25 cellular contexts compared by ENCODE assay signal in the genomic region with DNA sequence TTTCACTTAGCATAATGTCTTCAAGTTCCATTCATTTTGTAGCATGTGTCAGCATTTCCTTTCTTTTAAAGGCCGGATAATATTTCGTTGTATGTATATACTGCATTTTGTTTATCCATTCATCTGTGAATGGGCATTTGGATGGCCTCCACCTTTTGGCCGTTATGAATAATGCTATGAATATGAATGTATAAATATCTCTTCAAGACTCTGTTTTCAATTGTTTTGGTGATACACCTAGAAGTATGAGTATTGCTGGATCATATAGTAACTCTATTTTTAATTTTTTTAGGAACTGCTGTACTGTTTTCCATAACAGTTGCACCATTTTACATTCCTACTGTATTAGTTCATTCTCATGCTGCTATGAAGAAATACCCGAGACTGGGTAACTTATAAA.
"Had no signal": no experiment of that assay in that cellular context is flagged by ENCODE, and none has a peak within 500 bp of the region (broad histone marks: within the 10 kb centered on the region; RNA-seq: fewer than 3 reads in every experiment).

No MANE protein-coding gene starts in this region.

- H3K27me3 Mint-ChIP-seq: activated naive CD8-positive, alpha-beta T cell had no signal

- H3K4me3 ChIP-seq: transverse colon had no signal

- H3K4me1 Mint-ChIP-seq: natural killer cell had no signal

- ATAC-seq: activated CD4-positive, CD25-positive, alpha-beta regulatory T cell treated with anti-CD3 and anti-CD28 coated beads, Interleukin-2, amount 50 U/mL, for 24 hours; foreskin keratinocyte; left ventricle myocardium superior; natural killer cell; stimulated activated naive CD8-positive, alpha-beta T cell treated with anti-CD3 and anti-CD28 coated beads, Interleukin-15, Interleukin-2, amounts not matched to agents 100 U/mL and 50 U/mL, for 24 hours had no signal

- DNase-seq: activated CD4-positive, alpha-beta T cell treated with anti-CD3 and anti-CD28 coated beads, Interleukin-2, amount 50 U/mL, for 1 hour; activated CD8-positive, alpha-beta memory T cell treated with anti-CD3 and anti-CD28 coated beads for 24 hours; activated gamma-delta T cell treated with Interleukin-2 at 50 U/mL for 16 hours; anterior cingulate cortex; brain microvascular endothelial cell; foreskin keratinocyte; glutamatergic neuron; hypothalamus; kidney glomerular epithelial cell; left ventricle myocardium superior; mesendoderm; natural killer cell; posterior cingulate gyrus; retina; small intestine; stimulated activated CD4-positive, alpha-beta T cell treated with anti-CD3 and anti-CD28 coated beads, Interleukin-4, amount 100 ng/mL, for 4 hours; stimulated activated CD8-positive, alpha-beta memory T cell treated with anti-CD3 and anti-CD28 coated beads, Interleukin-4, amount 100 ng/mL, for 48 hours; stimulated activated naive CD8-positive, alpha-beta T cell treated with anti-CD3 and anti-CD28 coated beads, Interleukin-15, Interleukin-2, amounts not matched to agents 100 U/mL and 50 U/mL, for 24 hours; T-helper 1 cell; T1000; transverse colon had no signal

- H3K36me3 ChIP-seq: brain microvascular endothelial cell, neutrophil, transverse colon had no signal

- H3K27ac ChIP-seq: brain microvascular endothelial cell, epithelial cell of prostate, foreskin keratinocyte, neutrophil, transverse colon had no signal

- H3K27ac Mint-ChIP-seq: activated naive CD8-positive, alpha-beta T cell; natural killer cell had no signal

- H3K4me3 Mint-ChIP-seq: activated naive CD8-positive, alpha-beta T cell; natural killer cell had no signal

- H3K9me3 ChIP-seq: neutrophil had no signal

- H3K27me3 ChIP-seq: brain microvascular endothelial cell, foreskin keratinocyte, neutrophil, transverse colon had no signal
